In genomic region chr1:15443281-15443680, GRCh38 we compare ENCODE assay signal across 34 cellular contexts. TPM values are rescaled to one million over a fixed set of nuclear protein-coding genes. Genes with fewer than 3 reads are reported as not detected.
"Had no signal": no experiment of that assay in that cellular context is flagged by ENCODE, and none has a peak within 500 bp of the region (broad histone marks: within the 10 kb centered on the region; RNA-seq: fewer than 3 reads in every experiment).

No MANE protein-coding gene starts in this region.

- H3K4me2 ChIP-seq: SK-N-SH had no signal

- H3K36me3 ChIP-seq: cardiac muscle cell, MG63, SJSA1 had no signal

- H3K4me3 ChIP-seq: cardiac muscle cell, MG63, SJSA1 had no signal

- H3K36me3 Mint-ChIP-seq: activated naive CD8-positive, alpha-beta T cell treated with anti-CD3 and anti-CD28 coated beads for 36 hours had no signal

- H3K9me3 Mint-ChIP-seq: activated CD4-positive, alpha-beta T cell treated with anti-CD3 and anti-CD28 coated beads, Interleukin-2, amount 10 ng/mL, durations not matched to agents 24 days and 14 days; activated CD8-positive, alpha-beta T cell treated with anti-CD3 and anti-CD28 coated beads for 36 hours; activated naive CD8-positive, alpha-beta T cell treated with anti-CD3 and anti-CD28 coated beads for 36 hours; activated T-cell treated with anti-CD3 and anti-CD28 coated beads, Interleukin-2, amount 50 U/mL, for 72 hours; activated T-helper 17 cell treated with anti-CD3 and anti-CD28 coated beads, Interleukin-2, amount 50 U/mL, for 72 hours; central memory CD8-positive, alpha-beta T cell; T-helper 1 cell treated with Interleukin-12 subunit alpha and Interleukin-12 subunit beta and Interleukin-4 antibody, amounts not matched to agents 30 μg/mL and 1 μg/mL, for 36 hours; T-helper 2 cell treated with Interferon-gamma antibody and Interleukin-4, amounts not matched to agents 5 μg/mL and 100 μg/mL, for 36 hours had no signal

- H3K9me3 ChIP-seq: MG63, SJSA1, SK-N-SH had no signal

- H3K27me3 ChIP-seq: cardiac muscle cell, MG63, SJSA1 had no signal

- H3K4me3 Mint-ChIP-seq: activated CD4-positive, alpha-beta T cell treated with anti-CD3 and anti-CD28 coated beads, Interleukin-2, amount 10 ng/mL, durations not matched to agents 24 days and 14 days; activated CD8-positive, alpha-beta T cell treated with anti-CD3 and anti-CD28 coated beads for 36 hours; activated naive CD8-positive, alpha-beta T cell treated with anti-CD3 and anti-CD28 coated beads for 36 hours; activated T-cell treated with anti-CD3 and anti-CD28 coated beads, Interleukin-2, amount 50 U/mL, for 72 hours; activated T-helper 17 cell treated with anti-CD3 and anti-CD28 coated beads, Interleukin-2, amount 50 U/mL, for 72 hours; central memory CD8-positive, alpha-beta T cell; T-helper 1 cell treated with Interleukin-12 subunit alpha and Interleukin-12 subunit beta and Interleukin-4 antibody, amounts not matched to agents 30 μg/mL and 1 μg/mL, for 36 hours; T-helper 2 cell treated with Interferon-gamma antibody and Interleukin-4, amounts not matched to agents 5 μg/mL and 100 μg/mL, for 36 hours had no signal

- H3K27ac ChIP-seq: cardiac muscle cell, SJSA1 had no signal

- H3K27ac Mint-ChIP-seq: activated CD4-positive, alpha-beta T cell treated with anti-CD3 and anti-CD28 coated beads, Interleukin-2, amount 10 ng/mL, durations not matched to agents 24 days and 14 days; activated CD8-positive, alpha-beta T cell treated with anti-CD3 and anti-CD28 coated beads for 36 hours; activated naive CD8-positive, alpha-beta T cell treated with anti-CD3 and anti-CD28 coated beads for 36 hours; activated T-cell treated with anti-CD3 and anti-CD28 coated beads, Interleukin-2, amount 50 U/mL, for 72 hours; activated T-helper 17 cell treated with anti-CD3 and anti-CD28 coated beads, Interleukin-2, amount 50 U/mL, for 72 hours; T-helper 2 cell treated with Interferon-gamma antibody and Interleukin-4, amounts not matched to agents 5 μg/mL and 100 μg/mL, for 36 hours had no signal

- H3K4me1 Mint-ChIP-seq: activated naive CD8-positive, alpha-beta T cell treated with anti-CD3 and anti-CD28 coated beads for 36 hours; central memory CD8-positive, alpha-beta T cell had no signal

- DNase-seq: activated CD4-positive, alpha-beta T cell treated with anti-CD3 and anti-CD28 coated beads, Interleukin-2, amount 10 ng/mL, durations not matched to agents 24 days and 14 days; activated CD4-positive, alpha-beta T cell treated with anti-CD3 and anti-CD28 coated beads, Interleukin-2, amount 50 U/mL, for 4 hours; activated CD8-positive, alpha-beta T cell treated with anti-CD3 and anti-CD28 coated beads for 36 hours; activated effector memory CD4-positive, alpha-beta T cell treated with anti-CD3 and anti-CD28 coated beads, Interleukin-2, amount 50 U/mL, for 16 hours; activated naive CD4-positive, alpha-beta T cell; activated naive CD4-positive, alpha-beta T cell treated with anti-CD3 and anti-CD28 coated beads, Interleukin-2, amount 50 U/mL, for 16 hours; activated naive CD8-positive, alpha-beta T cell treated with anti-CD3 and anti-CD28 coated beads for 36 hours; activated T-cell treated with anti-CD3 and anti-CD28 coated beads, Interleukin-2, amount 50 U/mL, for 1 hour; activated T-cell treated with anti-CD3 and anti-CD28 coated beads, Interleukin-2, amount 50 U/mL, for 72 hours; amniotic stem cell; aorta; MG63; NCI-H1048; NCI-H1105 treated with DMSO at 0.1 percent for 48 hours; NCI-H1436; NCI-H1694; NCI-H1930; NCI-H2081 treated with DMSO at 0.1 percent for 48 hours; NCI-H2227 treated with DMSO at 0.1 percent for 48 hours; NCI-H446; NCI-H526 treated with DMSO at 0.1 percent for 48 hours; NCI-H774; SHP77; SK-N-SH had no signal

- H3K9ac ChIP-seq: SK-N-SH had no signal

- H3K4me1 ChIP-seq: SJSA1 had no signal

- ATAC-seq: activated CD8-positive, alpha-beta T cell treated with anti-CD3 and anti-CD28 coated beads for 36 hours; activated T-cell treated with anti-CD3 and anti-CD28 coated beads, Interleukin-2, amount 50 U/mL, for 72 hours; activated T-helper 17 cell treated with anti-CD3 and anti-CD28 coated beads, Interleukin-2, amount 50 U/mL, for 72 hours; Panc1 had no signal

RNA-seq across cellular contexts. Expression of gene CTRC, which starts 5.0 kb away (rescaled TPM):
- total RNA-seq: activated CD4-positive, alpha-beta T cell treated with anti-CD3 and anti-CD28 coated beads, Interleukin-2, amount 10 ng/mL, durations not matched to agents 24 days and 14 days; activated CD8-positive, alpha-beta memory T cell treated with anti-CD3 and anti-CD28 coated beads for 36 hours; activated CD8-positive, alpha-beta T cell treated with anti-CD3 and anti-CD28 coated beads for 36 hours; activated T-helper 17 cell treated with anti-CD3 and anti-CD28 coated beads, Interleukin-2, amount 50 U/mL, for 72 hours; cardiac muscle cell; chondrocyte; SJSA1 had no signal

RNA-seq across cellular contexts. Expression of gene CELA2A, which starts 13.3 kb away (rescaled TPM):
- total RNA-seq: activated CD4-positive, alpha-beta T cell treated with anti-CD3 and anti-CD28 coated beads, Interleukin-2, amount 10 ng/mL, durations not matched to agents 24 days and 14 days; activated CD8-positive, alpha-beta memory T cell treated with anti-CD3 and anti-CD28 coated beads for 36 hours; activated CD8-positive, alpha-beta T cell treated with anti-CD3 and anti-CD28 coated beads for 36 hours; activated naive CD8-positive, alpha-beta T cell treated with anti-CD3 and anti-CD28 coated beads for 36 hours; activated T-cell treated with anti-CD3 and anti-CD28 coated beads, Interleukin-2, amount 50 U/mL, for 72 hours; activated T-helper 17 cell treated with anti-CD3 and anti-CD28 coated beads, Interleukin-2, amount 50 U/mL, for 72 hours; cardiac muscle cell; chondrocyte; RPMI7951; SJSA1 had no signal
- polyA plus RNA-seq: SK-N-SH had no signal

RNA-seq across cellular contexts. Expression of gene CELA2B, which starts 32.6 kb away (rescaled TPM):
- total RNA-seq: activated CD4-positive, alpha-beta T cell treated with anti-CD3 and anti-CD28 coated beads, Interleukin-2, amount 10 ng/mL, durations not matched to agents 24 days and 14 days; activated CD8-positive, alpha-beta memory T cell treated with anti-CD3 and anti-CD28 coated beads for 36 hours; activated CD8-positive, alpha-beta T cell treated with anti-CD3 and anti-CD28 coated beads for 36 hours; activated naive CD8-positive, alpha-beta T cell treated with anti-CD3 and anti-CD28 coated beads for 36 hours; activated T-cell treated with anti-CD3 and anti-CD28 coated beads, Interleukin-2, amount 50 U/mL, for 72 hours; activated T-helper 17 cell treated with anti-CD3 and anti-CD28 coated beads, Interleukin-2, amount 50 U/mL, for 72 hours; cardiac muscle cell; chondrocyte; RPMI7951; SJSA1 had no signal
- polyA plus RNA-seq: SK-N-SH had no signal
